Comparison of ENCODE assay signal across 1 cellular context in the genomic region with DNA sequence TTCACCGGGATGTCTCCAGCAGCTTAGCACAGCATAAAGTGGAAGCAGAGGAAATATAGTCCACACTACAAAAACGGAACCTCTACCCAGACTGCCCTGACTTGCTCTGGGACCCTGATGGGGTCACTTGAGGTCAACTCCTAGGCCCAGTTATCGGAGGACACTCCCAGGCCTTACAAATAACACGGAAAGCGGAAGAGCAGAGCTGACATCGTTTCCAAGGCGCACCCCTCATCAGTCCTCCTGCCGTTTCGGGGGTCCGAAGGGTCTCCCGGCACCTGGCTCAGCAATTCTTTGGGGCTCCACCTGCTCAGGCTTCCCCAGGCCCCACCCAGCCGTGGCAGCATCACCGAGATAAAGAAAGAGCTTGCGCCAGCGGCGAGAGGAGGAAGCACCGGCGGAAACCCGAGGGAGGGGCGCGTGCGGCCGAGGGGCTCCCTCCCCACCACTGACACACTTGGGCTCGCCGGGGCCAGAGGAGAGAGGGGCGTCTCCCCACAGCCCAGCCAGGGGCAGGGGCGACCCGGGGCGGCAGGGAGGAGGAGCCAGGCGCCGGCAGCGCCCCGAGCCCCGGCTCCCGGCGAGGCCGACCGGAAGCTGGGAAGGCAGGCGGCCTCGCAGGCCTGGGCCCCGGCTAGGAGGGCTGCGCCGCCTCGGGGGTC.
A peak's percentile ranks its signal among the peaks of the same experiment; 100 is the strongest.
TF ChIP-seq lines count a peak whose summit lies in the region.

No MANE protein-coding gene starts in this region.

TF ChIP-seq in HEK293, 187 proteins besides CTCF, POLR2A, EP300 and RAD21 (continued from another document and continues in another):
- TF ChIP-seq PBX3 (CRISPR knock-in tag; IDR thresholded peaks at IDR 0.05): no peak
- no peak for TF ChIP-seq REST (tag by site-specific recombination; IDR thresholded peaks at IDR 0.05)
- TF ChIP-seq ZNF433 (tag by site-specific recombination; IDR thresholded peaks at IDR 0.05; ENCODE audit: low read depth): no peak
- no peak for TF ChIP-seq ZNF24 (tag by site-specific recombination; IDR thresholded peaks at IDR 0.05)
- TF ChIP-seq, protein P1, sequence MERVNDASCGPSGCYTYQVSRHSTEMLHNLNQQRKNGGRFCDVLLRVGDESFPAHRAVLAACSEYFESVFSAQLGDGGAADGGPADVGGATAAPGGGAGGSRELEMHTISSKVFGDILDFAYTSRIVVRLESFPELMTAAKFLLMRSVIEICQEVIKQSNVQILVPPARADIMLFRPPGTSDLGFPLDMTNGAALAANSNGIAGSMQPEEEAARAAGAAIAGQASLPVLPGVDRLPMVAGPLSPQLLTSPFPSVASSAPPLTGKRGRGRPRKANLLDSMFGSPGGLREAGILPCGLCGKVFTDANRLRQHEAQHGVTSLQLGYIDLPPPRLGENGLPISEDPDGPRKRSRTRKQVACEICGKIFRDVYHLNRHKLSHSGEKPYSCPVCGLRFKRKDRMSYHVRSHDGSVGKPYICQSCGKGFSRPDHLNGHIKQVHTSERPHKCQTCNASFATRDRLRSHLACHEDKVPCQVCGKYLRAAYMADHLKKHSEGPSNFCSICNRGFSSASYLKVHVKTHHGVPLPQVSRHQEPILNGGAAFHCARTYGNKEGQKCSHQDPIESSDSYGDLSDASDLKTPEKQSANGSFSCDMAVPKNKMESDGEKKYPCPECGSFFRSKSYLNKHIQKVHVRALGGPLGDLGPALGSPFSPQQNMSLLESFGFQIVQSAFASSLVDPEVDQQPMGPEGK (tag by site-specific recombination; IDR thresholded peaks at IDR 0.05): 0 out of 2 replicates have a peak, but pooled peaks have one; percentile 9
- TF ChIP-seq ZNF274 (IDR thresholded peaks at IDR 0.05; ENCODE audit: low read length): no peak
- no peak for TF ChIP-seq ZNF274 (tag by site-specific recombination; IDR thresholded peaks at IDR 0.05; ENCODE audit: borderline replicate concordance)
- no peak for TF ChIP-seq ZBTB20 (tag by site-specific recombination; IDR thresholded peaks at IDR 0.05)
- TF ChIP-seq ZSCAN30 (tag by site-specific recombination; IDR thresholded peaks at IDR 0.05): no peak
- TF ChIP-seq ZNF248 (tag by site-specific recombination; IDR thresholded peaks at IDR 0.05): no peak
- TF ChIP-seq, protein P2, sequence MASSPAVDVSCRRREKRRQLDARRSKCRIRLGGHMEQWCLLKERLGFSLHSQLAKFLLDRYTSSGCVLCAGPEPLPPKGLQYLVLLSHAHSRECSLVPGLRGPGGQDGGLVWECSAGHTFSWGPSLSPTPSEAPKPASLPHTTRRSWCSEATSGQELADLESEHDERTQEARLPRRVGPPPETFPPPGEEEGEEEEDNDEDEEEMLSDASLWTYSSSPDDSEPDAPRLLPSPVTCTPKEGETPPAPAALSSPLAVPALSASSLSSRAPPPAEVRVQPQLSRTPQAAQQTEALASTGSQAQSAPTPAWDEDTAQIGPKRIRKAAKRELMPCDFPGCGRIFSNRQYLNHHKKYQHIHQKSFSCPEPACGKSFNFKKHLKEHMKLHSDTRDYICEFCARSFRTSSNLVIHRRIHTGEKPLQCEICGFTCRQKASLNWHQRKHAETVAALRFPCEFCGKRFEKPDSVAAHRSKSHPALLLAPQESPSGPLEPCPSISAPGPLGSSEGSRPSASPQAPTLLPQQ (tag by site-specific recombination; IDR thresholded peaks at IDR 0.05): 0 out of 2 replicates have a peak, but pooled peaks have one; percentile 13
- TF ChIP-seq, protein P3, sequence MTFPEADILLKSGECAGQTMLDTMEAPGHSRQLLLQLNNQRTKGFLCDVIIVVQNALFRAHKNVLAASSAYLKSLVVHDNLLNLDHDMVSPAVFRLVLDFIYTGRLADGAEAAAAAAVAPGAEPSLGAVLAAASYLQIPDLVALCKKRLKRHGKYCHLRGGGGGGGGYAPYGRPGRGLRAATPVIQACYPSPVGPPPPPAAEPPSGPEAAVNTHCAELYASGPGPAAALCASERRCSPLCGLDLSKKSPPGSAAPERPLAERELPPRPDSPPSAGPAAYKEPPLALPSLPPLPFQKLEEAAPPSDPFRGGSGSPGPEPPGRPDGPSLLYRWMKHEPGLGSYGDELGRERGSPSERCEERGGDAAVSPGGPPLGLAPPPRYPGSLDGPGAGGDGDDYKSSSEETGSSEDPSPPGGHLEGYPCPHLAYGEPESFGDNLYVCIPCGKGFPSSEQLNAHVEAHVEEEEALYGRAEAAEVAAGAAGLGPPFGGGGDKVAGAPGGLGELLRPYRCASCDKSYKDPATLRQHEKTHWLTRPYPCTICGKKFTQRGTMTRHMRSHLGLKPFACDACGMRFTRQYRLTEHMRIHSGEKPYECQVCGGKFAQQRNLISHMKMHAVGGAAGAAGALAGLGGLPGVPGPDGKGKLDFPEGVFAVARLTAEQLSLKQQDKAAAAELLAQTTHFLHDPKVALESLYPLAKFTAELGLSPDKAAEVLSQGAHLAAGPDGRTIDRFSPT (tag by site-specific recombination; IDR thresholded peaks at IDR 0.05): no peak
- TF ChIP-seq KLF8 (tag by site-specific recombination; IDR thresholded peaks at IDR 0.05): no peak
- no peak for TF ChIP-seq MZF1 (tag by site-specific recombination; IDR thresholded peaks at IDR 0.05; ENCODE audit: borderline replicate concordance)
- TF ChIP-seq ZNF529 (tag by site-specific recombination; IDR thresholded peaks at IDR 0.05; ENCODE audit: insufficient replicate concordance): no peak
- TF ChIP-seq ZSCAN18 (tag by site-specific recombination; IDR thresholded peaks at IDR 0.05): no peak
- TF ChIP-seq, protein P4, sequence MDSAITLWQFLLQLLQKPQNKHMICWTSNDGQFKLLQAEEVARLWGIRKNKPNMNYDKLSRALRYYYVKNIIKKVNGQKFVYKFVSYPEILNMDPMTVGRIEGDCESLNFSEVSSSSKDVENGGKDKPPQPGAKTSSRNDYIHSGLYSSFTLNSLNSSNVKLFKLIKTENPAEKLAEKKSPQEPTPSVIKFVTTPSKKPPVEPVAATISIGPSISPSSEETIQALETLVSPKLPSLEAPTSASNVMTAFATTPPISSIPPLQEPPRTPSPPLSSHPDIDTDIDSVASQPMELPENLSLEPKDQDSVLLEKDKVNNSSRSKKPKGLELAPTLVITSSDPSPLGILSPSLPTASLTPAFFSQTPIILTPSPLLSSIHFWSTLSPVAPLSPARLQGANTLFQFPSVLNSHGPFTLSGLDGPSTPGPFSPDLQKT (IDR thresholded peaks at IDR 0.05; ENCODE audit: borderline replicate concordance, low read depth, low read length): no peak
- no peak for TF ChIP-seq ZFP37 (tag by site-specific recombination; IDR thresholded peaks at IDR 0.05)
- TF ChIP-seq ZNF747 (tag by site-specific recombination; IDR thresholded peaks at IDR 0.05): no peak
- TF ChIP-seq SCRT1 (tag by site-specific recombination; IDR thresholded peaks at IDR 0.05; ENCODE audit: borderline replicate concordance): 0 out of 2 replicates have a peak, but pooled peaks have one; percentile 31
- TF ChIP-seq ZNF121 (tag by site-specific recombination; IDR thresholded peaks at IDR 0.05): no peak
- TF ChIP-seq ZNF175 (tag by site-specific recombination; IDR thresholded peaks at IDR 0.05): no peak
- TF ChIP-seq ZEB2 (tag by site-specific recombination; IDR thresholded peaks at IDR 0.05): peak; percentile 43; the same call in 1 of the 2 replicates
- TF ChIP-seq ZBTB17 (tag by site-specific recombination; IDR thresholded peaks at IDR 0.05): peak; percentile 86
- no peak for TF ChIP-seq PRDM6 (tag by site-specific recombination; IDR thresholded peaks at IDR 0.05)
- TF ChIP-seq PRDM2 (tag by site-specific recombination; IDR thresholded peaks at IDR 0.05; ENCODE audit: borderline replicate concordance): no peak
- no peak for TF ChIP-seq ZNF792 (tag by site-specific recombination; IDR thresholded peaks at IDR 0.05)
- no peak for TF ChIP-seq ZNF548 (tag by site-specific recombination; IDR thresholded peaks at IDR 0.05)
- no peak for TF ChIP-seq ZNF549 (tag by site-specific recombination; IDR thresholded peaks at IDR 0.05)
- TF ChIP-seq GLI2 (tag by site-specific recombination; IDR thresholded peaks at IDR 0.05; ENCODE audit: borderline replicate concordance, low read depth): no peak
- TF ChIP-seq KLF1 (tag by site-specific recombination; IDR thresholded peaks at IDR 0.05): peak; percentile 61
- TF ChIP-seq ZNF521 (tag by site-specific recombination; IDR thresholded peaks at IDR 0.05): no peak
